12 cellular contexts compared by ENCODE assay signal in genomic region chr20:51697119-51697826, GRCh38.
DNase-seq lines count a peak whose midpoint lies in the region; ATAC-seq and TF ChIP-seq lines count a peak whose summit lies in the region.
"Had no signal": no experiment of that assay in that cellular context is flagged by ENCODE, and none has a peak within 500 bp of the region (broad histone marks: within the 10 kb centered on the region; RNA-seq: fewer than 3 reads in every experiment).

No MANE protein-coding gene starts in this region.

- POLR2A ChIA-PET in A673 (lab: Charles Lee; ENCODE audit: low non-redundant PET) = no interaction called here
- POLR2A ChIA-PET in naive thymus-derived CD4-positive, alpha-beta T cell (lab: Charles Lee) = no interaction called here

- no peaks in the 10 kb centered on the region for H3K36me3 ChIP-seq in A673 (ENCODE audit: insufficient read depth, low read length, poor library complexity, severe bottlenecking)
- H3K36me3 ChIP-seq in SJSA1 = no peaks in the 10 kb centered on the region
- no peaks in the 10 kb centered on the region for H3K36me3 ChIP-seq in naive thymus-derived CD4-positive, alpha-beta T cell (ENCODE audit: control insufficient read depth in 2 of 3, insufficient read depth in 3 of 3, low read length in 3 of 3)
- no peaks in the 10 kb centered on the region for H3K36me3 ChIP-seq in gastrocnemius medialis
- H3K36me3 ChIP-seq: vagina had no signal

- H3K27me3 Mint-ChIP-seq in HFFc6 (ENCODE audit: insufficient read depth) (no peaks in the 10 kb centered on the region; the same call in 1 of the 2 replicates), glutamatergic neuron (ENCODE audit: unreplicated experiment) (peaks cover 3% of the 10 kb centered on the region)
- peaks cover 7 to 27% (median 21%) of the 10 kb centered on the region in 5 donors for H3K27me3 Mint-ChIP-seq in naive thymus-derived CD4-positive, alpha-beta T cell

- in situ Hi-C loops in gastrocnemius medialis (cut with MboI; ENCODE audit: low sequenced_read_pairs in 4 of 4) = no loop called here

- CTCF ChIA-PET in A673 (lab: Charles Lee) = interaction anchor here (0.9 kb wide), 1 partner anchor 102 kb away, joined by 4 read pairs; no protein-coding TSS in a partner anchor
- CTCF ChIA-PET in naive thymus-derived CD4-positive, alpha-beta T cell (lab: Charles Lee) = interaction anchor here (0.6 kb wide), 1 partner anchor 399 kb away, joined by 3 read pairs; no protein-coding TSS in a partner anchor

- no peak for TF ChIP-seq POLR2A in gastrocnemius medialis (IDR thresholded peaks at IDR 0.05)

- H3K27ac ChIP-seq in A673 (ENCODE audit: low read depth, low read length, poor library complexity, severe bottlenecking) = peak overlapping the region; percentile 81
- H3K27ac ChIP-seq in SJSA1 = peak overlapping the region; percentile 77; the same call in 1 of the 2 replicates
- no peak overlapping the region for H3K27ac ChIP-seq in naive thymus-derived CD4-positive, alpha-beta T cell (ENCODE audit: low read depth, low read length)
- no peak overlapping the region for H3K27ac ChIP-seq in right cardiac atrium (ENCODE audit: low read length)
- H3K27ac ChIP-seq in gastrocnemius medialis = no peak overlapping the region
- H3K27ac ChIP-seq: vagina had no signal

- no peaks in the 10 kb centered on the region for H3K27me3 ChIP-seq in A673 (replicated peaks; ENCODE audit: insufficient read depth, low read depth, low read length, poor library complexity)
- H3K27me3 ChIP-seq in SJSA1 (replicated peaks) = no peaks in the 10 kb centered on the region
- no peaks in the 10 kb centered on the region for H3K27me3 ChIP-seq in naive thymus-derived CD4-positive, alpha-beta T cell (ENCODE audit: control insufficient read depth in 2 of 2, insufficient read depth in 2 of 2, low read length in 2 of 2)
- no peaks in the 10 kb centered on the region for H3K27me3 ChIP-seq in right cardiac atrium (ENCODE audit: control insufficient read depth, insufficient read depth)
- H3K27me3 ChIP-seq in gastrocnemius medialis = no peaks in the 10 kb centered on the region
- H3K27me3 ChIP-seq: vagina had no signal

- H3K27ac Mint-ChIP-seq in HFFc6 = peak overlapping the region; percentile 94
- peak overlapping the region; percentile 97 for H3K27ac Mint-ChIP-seq in glutamatergic neuron (ENCODE audit: unreplicated experiment)
- no peak overlapping the region for H3K27ac Mint-ChIP-seq in naive thymus-derived CD4-positive, alpha-beta T cell
- H3K27ac Mint-ChIP-seq: B cell had no signal

- no peak for ATAC-seq in naive thymus-derived CD4-positive, alpha-beta T cell
- ATAC-seq in right cardiac atrium = no peak
- no peak for ATAC-seq in gastrocnemius medialis
- ATAC-seq: Right ventricle myocardium inferior had no signal

- intact Hi-C loops in A673 (cut with micrococcal nuclease; ENCODE audit: unreplicated experiment) (loop anchor here (5.0 kb wide), 1 partner anchor 45 kb away; no protein-coding TSS in a partner anchor), right cardiac atrium (cut with DNase I) (no loop called here), gastrocnemius medialis (cut with DNase I; ENCODE audit: low total_unique reads) (no loop called here)
- intact Hi-C loops in naive thymus-derived CD4-positive, alpha-beta T cell (cut with micrococcal nuclease) = no loop called here

- H3K9me3 Mint-ChIP-seq in HFFc6 = no peaks in the 10 kb centered on the region
- H3K9me3 Mint-ChIP-seq in glutamatergic neuron (ENCODE audit: unreplicated experiment) = peaks cover 2% of the 10 kb centered on the region
- no peaks in the 10 kb centered on the region for H3K9me3 Mint-ChIP-seq in naive thymus-derived CD4-positive, alpha-beta T cell

- no peak for DNase-seq in A673 (ENCODE audit: low spot score)
- peak; percentile 52 for DNase-seq in HFFc6
- DNase-seq in SJSA1 (ENCODE audit: low read depth in 1 of 2, low spot score in 2 of 2) = no peak
- no peak for DNase-seq in glutamatergic neuron
- no peak for DNase-seq in naive thymus-derived CD4-positive, alpha-beta T cell
- DNase-seq in COLO829 (ENCODE audit: low spot score) = no peak
- no peak for DNase-seq in right cardiac atrium
- DNase-seq in gastrocnemius medialis = no peak
- DNase-seq: activated T-cell treated with anti-CD3 and anti-CD28 coated beads, Interleukin-2, amount 50 U/mL, for 1 hour had no signal

- peaks cover 51% of the 10 kb centered on the region for H3K4me1 ChIP-seq in A673 (ENCODE audit: insufficient read depth, low read length, poor library complexity, severe bottlenecking)
- H3K4me1 ChIP-seq in SJSA1 (replicated peaks) = peaks cover 27% of the 10 kb centered on the region
- H3K4me1 ChIP-seq in naive thymus-derived CD4-positive, alpha-beta T cell (ENCODE audit: control insufficient read depth in 2 of 2, insufficient read depth in 2 of 2, low read length in 2 of 2) = peaks cover 0 to 5% of the 10 kb centered on the region in 2 donors
- no peaks in the 10 kb centered on the region for H3K4me1 ChIP-seq in right cardiac atrium (ENCODE audit: control insufficient read depth, insufficient read depth, low read length)
- no peaks in the 10 kb centered on the region for H3K4me1 ChIP-seq in gastrocnemius medialis

- no TSS peak for BruUV-seq in A673 (replicated peaks; lab: Mats Ljungman, UMichigan)

- H3K4me3 Mint-ChIP-seq in HFFc6 (peak overlapping the region; percentile 84), glutamatergic neuron (ENCODE audit: unreplicated experiment) (peak overlapping the region; percentile 31)
- no peak overlapping the region for H3K4me3 Mint-ChIP-seq in naive thymus-derived CD4-positive, alpha-beta T cell
- H3K4me3 Mint-ChIP-seq: B cell had no signal

- 59% methylated on average over 8 of the region's 8 CpGs for WGBS in right cardiac atrium

- H3K9me3 ChIP-seq in A673 (ENCODE audit: low read depth, low read length, poor library complexity, severe bottlenecking) = no peaks in the 10 kb centered on the region
- no peaks in the 10 kb centered on the region for H3K9me3 ChIP-seq in SJSA1 (replicated peaks)
- no peaks in the 10 kb centered on the region for H3K9me3 ChIP-seq in naive thymus-derived CD4-positive, alpha-beta T cell (ENCODE audit: control insufficient read depth in 2 of 3, low read length in 3 of 3)
- no peaks in the 10 kb centered on the region for H3K9me3 ChIP-seq in right cardiac atrium (ENCODE audit: control insufficient read depth, low read length)
- H3K9me3 ChIP-seq in gastrocnemius medialis = no peaks in the 10 kb centered on the region
- H3K9me3 ChIP-seq: vagina had no signal

- H3K36me3 Mint-ChIP-seq in HFFc6 (ENCODE audit: low read depth) (peaks cover 6% of the 10 kb centered on the region), glutamatergic neuron (ENCODE audit: unreplicated experiment) (no peaks in the 10 kb centered on the region)
- no peaks in the 10 kb centered on the region for H3K36me3 Mint-ChIP-seq in naive thymus-derived CD4-positive, alpha-beta T cell

- H3K4me1 Mint-ChIP-seq in HFFc6 (ENCODE audit: low read depth) (peaks cover 42% of the 10 kb centered on the region), glutamatergic neuron (ENCODE audit: low read depth, unreplicated experiment) (peaks cover 50% of the 10 kb centered on the region)
- H3K4me1 Mint-ChIP-seq in naive thymus-derived CD4-positive, alpha-beta T cell = peaks cover 4 to 21% (median 13%) of the 10 kb centered on the region in 7 donors

- H3K4me3 ChIP-seq in A673 (ENCODE audit: low read depth, low read length, poor library complexity, severe bottlenecking) = peak overlapping the region; percentile 40
- H3K4me3 ChIP-seq in SJSA1 = no peak overlapping the region
- H3K4me3 ChIP-seq in naive thymus-derived CD4-positive, alpha-beta T cell (ENCODE audit: low read length) = no peak overlapping the region
- H3K4me3 ChIP-seq in right cardiac atrium (ENCODE audit: low read length) = no peak overlapping the region
- no peak overlapping the region for H3K4me3 ChIP-seq in gastrocnemius medialis
- H3K4me3 ChIP-seq: vagina had no signal

- TF ChIP-seq CTCF in A673 (conservative IDR thresholded peaks at IDR 0.05; ENCODE audit: low read depth, low read length) (no peak), HFFc6 (IDR thresholded peaks at IDR 0.05) (no peak), glutamatergic neuron (IDR thresholded peaks at IDR 0.05; ENCODE audit: partially characterized antibody, unreplicated experiment) (no peak), gastrocnemius medialis (IDR thresholded peaks at IDR 0.05 in 4 of 5, conservative IDR thresholded peaks at IDR 0.05 in 1 of 5) (no peak)

Comparison
In these comparisons a context has a peak if more than half of its experiments do, and no peak if none do; other contexts are left out.
1. H3K27ac ChIP-seq: peak in A673 (single experiment) and SJSA1 (single experiment); none in naive thymus-derived CD4-positive, alpha-beta T cell (single experiment), right cardiac atrium (single experiment) and gastrocnemius medialis (0 of 4).
2. H3K27ac Mint-ChIP-seq: peak in HFFc6 (single experiment) and glutamatergic neuron (single experiment); none in naive thymus-derived CD4-positive, alpha-beta T cell (0 of 9).
3. H3K4me3 Mint-ChIP-seq: peak in HFFc6 (single experiment) and glutamatergic neuron (single experiment); none in naive thymus-derived CD4-positive, alpha-beta T cell (0 of 10).